In the genomic region with DNA sequence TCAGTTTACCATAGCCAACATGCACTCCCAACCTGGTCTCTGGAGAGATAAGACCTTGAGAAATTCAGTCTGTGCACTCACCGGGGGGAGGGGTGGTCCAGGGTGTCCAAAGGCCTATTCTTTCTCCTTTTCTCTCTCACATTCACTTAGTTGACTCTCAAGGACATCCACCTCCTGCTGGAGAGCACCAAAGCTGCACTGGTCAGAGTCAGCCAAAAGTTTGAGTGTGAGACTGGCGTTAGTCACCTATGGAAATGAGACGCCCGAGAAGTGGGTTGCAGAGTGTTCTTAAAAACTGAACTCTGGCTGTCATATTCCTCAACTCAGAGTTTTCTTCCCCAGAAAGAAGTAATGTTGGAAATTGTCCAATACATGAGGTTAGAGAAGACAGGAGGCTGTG, we compare ENCODE assay signal across 2 cellular contexts.
TF ChIP-seq lines count a peak whose summit lies in the region.

No MANE protein-coding gene starts in this region.

TF ChIP-seq in K562, 482 proteins besides CTCF, POLR2A, EP300 and RAD21:
- TF ChIP-seq, protein P1, sequence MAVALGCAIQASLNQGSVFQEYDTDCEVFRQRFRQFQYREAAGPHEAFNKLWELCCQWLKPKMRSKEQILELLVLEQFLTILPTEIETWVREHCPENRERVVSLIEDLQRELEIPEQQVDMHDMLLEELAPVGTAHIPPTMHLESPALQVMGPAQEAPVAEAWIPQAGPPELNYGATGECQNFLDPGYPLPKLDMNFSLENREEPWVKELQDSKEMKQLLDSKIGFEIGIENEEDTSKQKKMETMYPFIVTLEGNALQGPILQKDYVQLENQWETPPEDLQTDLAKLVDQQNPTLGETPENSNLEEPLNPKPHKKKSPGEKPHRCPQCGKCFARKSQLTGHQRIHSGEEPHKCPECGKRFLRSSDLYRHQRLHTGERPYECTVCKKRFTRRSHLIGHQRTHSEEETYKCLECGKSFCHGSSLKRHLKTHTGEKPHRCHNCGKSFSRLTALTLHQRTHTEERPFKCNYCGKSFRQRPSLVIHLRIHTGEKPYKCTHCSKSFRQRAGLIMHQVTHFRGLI (CRISPR knock-in tag; IDR thresholded peaks at IDR 0.05) = no peak
- TF ChIP-seq CHCHD3 (CRISPR knock-in tag; IDR thresholded peaks at IDR 0.05) (no peak), ZNF354B (CRISPR knock-in tag; IDR thresholded peaks at IDR 0.05) (no peak), SMC3 (conservative IDR thresholded peaks at IDR 0.05; ENCODE audit: insufficient read depth, low read depth, low read length) (no peak), PTRF (tag; IDR thresholded peaks at IDR 0.05) (no peak), ZBTB1 (CRISPR knock-in tag; IDR thresholded peaks at IDR 0.05; ENCODE audit: borderline replicate concordance, low read depth) (no peak), FOXA3 (CRISPR knock-in tag; conservative IDR thresholded peaks at IDR 0.05 in 1 of 2, IDR thresholded peaks at IDR 0.05 in 1 of 2) (no peak), ZNF408 (CRISPR knock-in tag; IDR thresholded peaks at IDR 0.05; ENCODE audit: low read depth) (no peak), STAT5A (IDR thresholded peaks at IDR 0.05; ENCODE audit: borderline replicate concordance, low read length) (no peak), NR2F6 (CRISPR knock-in tag; IDR thresholded peaks at IDR 0.05) (no peak), U2AF1 (optimal IDR thresholded peaks at IDR 0.05; ENCODE audit: low read depth, low read length) (no peak), NCOA4 (IDR thresholded peaks at IDR 0.05; ENCODE audit: partially characterized antibody) (no peak), ESRRB (CRISPR knock-in tag; IDR thresholded peaks at IDR 0.05; ENCODE audit: borderline replicate concordance) (no peak)
- TF ChIP-seq, protein P2, sequence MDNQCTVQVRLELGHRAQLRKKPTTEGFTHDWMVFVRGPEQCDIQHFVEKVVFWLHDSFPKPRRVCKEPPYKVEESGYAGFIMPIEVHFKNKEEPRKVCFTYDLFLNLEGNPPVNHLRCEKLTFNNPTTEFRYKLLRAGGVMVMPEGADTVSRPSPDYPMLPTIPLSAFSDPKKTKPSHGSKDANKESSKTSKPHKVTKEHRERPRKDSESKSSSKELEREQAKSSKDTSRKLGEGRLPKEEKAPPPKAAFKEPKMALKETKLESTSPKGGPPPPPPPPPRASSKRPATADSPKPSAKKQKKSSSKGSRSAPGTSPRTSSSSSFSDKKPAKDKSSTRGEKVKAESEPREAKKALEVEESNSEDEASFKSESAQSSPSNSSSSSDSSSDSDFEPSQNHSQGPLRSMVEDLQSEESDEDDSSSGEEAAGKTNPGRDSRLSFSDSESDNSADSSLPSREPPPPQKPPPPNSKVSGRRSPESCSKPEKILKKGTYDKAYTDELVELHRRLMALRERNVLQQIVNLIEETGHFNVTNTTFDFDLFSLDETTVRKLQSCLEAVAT (IDR thresholded peaks at IDR 0.05) = no peak

TF ChIP-seq in SK-N-SH treated with all-trans-retinoic acid at 6 μM for 48 hours, 23 proteins besides CTCF, POLR2A, EP300 and RAD21:
- no peak for TF ChIP-seq ZNF8 (CRISPR knock-in tag; IDR thresholded peaks at IDR 0.05)
- TF ChIP-seq ZC3H10 (CRISPR knock-in tag; IDR thresholded peaks at IDR 0.05) = no peak
- no peak for TF ChIP-seq SNAI2 (CRISPR knock-in tag; IDR thresholded peaks at IDR 0.05)
- no peak for TF ChIP-seq TCF4 (CRISPR knock-in tag; IDR thresholded peaks at IDR 0.05; ENCODE audit: borderline replicate concordance)
- no peak for TF ChIP-seq OSR1 (CRISPR knock-in tag; IDR thresholded peaks at IDR 0.05)
- TF ChIP-seq, protein P3, sequence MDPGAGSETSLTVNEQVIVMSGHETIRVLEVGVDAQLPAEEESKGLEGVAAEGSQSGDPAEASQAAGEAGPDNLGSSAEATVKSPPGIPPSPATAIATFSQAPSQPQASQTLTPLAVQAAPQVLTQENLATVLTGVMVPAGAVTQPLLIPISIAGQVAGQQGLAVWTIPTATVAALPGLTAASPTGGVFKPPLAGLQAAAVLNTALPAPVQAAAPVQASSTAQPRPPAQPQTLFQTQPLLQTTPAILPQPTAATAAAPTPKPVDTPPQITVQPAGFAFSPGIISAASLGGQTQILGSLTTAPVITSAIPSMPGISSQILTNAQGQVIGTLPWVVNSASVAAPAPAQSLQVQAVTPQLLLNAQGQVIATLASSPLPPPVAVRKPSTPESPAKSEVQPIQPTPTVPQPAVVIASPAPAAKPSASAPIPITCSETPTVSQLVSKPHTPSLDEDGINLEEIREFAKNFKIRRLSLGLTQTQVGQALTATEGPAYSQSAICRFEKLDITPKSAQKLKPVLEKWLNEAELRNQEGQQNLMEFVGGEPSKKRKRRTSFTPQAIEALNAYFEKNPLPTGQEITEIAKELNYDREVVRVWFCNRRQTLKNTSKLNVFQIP (CRISPR knock-in tag; IDR thresholded peaks at IDR 0.05; ENCODE audit: borderline replicate concordance, low read depth) = no peak
- TF ChIP-seq ZNF70 (CRISPR knock-in tag; IDR thresholded peaks at IDR 0.05) = no peak
- no peak for TF ChIP-seq ISL1 (CRISPR knock-in tag; IDR thresholded peaks at IDR 0.05)
- TF ChIP-seq ZNF565 (CRISPR knock-in tag; conservative IDR thresholded peaks at IDR 0.05; ENCODE audit: low read depth) = no peak
- TF ChIP-seq ZFP3 (CRISPR knock-in tag; IDR thresholded peaks at IDR 0.05) = no peak
- TF ChIP-seq, protein P4, sequence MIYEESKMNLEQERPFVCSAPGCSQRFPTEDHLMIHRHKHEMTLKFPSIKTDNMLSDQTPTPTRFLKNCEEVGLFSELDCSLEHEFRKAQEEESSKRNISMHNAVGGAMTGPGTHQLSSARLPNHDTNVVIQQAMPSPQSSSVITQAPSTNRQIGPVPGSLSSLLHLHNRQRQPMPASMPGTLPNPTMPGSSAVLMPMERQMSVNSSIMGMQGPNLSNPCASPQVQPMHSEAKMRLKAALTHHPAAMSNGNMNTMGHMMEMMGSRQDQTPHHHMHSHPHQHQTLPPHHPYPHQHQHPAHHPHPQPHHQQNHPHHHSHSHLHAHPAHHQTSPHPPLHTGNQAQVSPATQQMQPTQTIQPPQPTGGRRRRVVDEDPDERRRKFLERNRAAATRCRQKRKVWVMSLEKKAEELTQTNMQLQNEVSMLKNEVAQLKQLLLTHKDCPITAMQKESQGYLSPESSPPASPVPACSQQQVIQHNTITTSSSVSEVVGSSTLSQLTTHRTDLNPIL (CRISPR knock-in tag; IDR thresholded peaks at IDR 0.05; ENCODE audit: low read depth) = no peak
- no peak for TF ChIP-seq TOX (CRISPR knock-in tag; IDR thresholded peaks at IDR 0.05; ENCODE audit: borderline replicate concordance)
- no peak for TF ChIP-seq ARNTL (CRISPR knock-in tag; IDR thresholded peaks at IDR 0.05; ENCODE audit: borderline replicate concordance, low read depth)
